In genomic region chr5:16852251-16853005, GRCh38 we compare ENCODE assay signal across 1 cellular context.
TF ChIP-seq lines count a peak whose summit lies in the region.

No MANE protein-coding gene starts in this region.

TF ChIP-seq in K562, 482 proteins besides CTCF, POLR2A, EP300 and RAD21:
- TF ChIP-seq BCLAF1 (IDR thresholded peaks at IDR 0.05; ENCODE audit: borderline replicate concordance in 1 of 2, control insufficient read depth in 1 of 2, low read depth in 2 of 2, low read length in 1 of 2) (no peak), MAFG (tag; conservative IDR thresholded peaks at IDR 0.05) (peak; percentile 67), ZNF717 (CRISPR knock-in tag; IDR thresholded peaks at IDR 0.05) (no peak), FOXP4 (CRISPR knock-in tag; IDR thresholded peaks at IDR 0.05; ENCODE audit: borderline replicate concordance) (no peak)
